Comparison of ENCODE assay signal across 8 cellular contexts in the genomic region with DNA sequence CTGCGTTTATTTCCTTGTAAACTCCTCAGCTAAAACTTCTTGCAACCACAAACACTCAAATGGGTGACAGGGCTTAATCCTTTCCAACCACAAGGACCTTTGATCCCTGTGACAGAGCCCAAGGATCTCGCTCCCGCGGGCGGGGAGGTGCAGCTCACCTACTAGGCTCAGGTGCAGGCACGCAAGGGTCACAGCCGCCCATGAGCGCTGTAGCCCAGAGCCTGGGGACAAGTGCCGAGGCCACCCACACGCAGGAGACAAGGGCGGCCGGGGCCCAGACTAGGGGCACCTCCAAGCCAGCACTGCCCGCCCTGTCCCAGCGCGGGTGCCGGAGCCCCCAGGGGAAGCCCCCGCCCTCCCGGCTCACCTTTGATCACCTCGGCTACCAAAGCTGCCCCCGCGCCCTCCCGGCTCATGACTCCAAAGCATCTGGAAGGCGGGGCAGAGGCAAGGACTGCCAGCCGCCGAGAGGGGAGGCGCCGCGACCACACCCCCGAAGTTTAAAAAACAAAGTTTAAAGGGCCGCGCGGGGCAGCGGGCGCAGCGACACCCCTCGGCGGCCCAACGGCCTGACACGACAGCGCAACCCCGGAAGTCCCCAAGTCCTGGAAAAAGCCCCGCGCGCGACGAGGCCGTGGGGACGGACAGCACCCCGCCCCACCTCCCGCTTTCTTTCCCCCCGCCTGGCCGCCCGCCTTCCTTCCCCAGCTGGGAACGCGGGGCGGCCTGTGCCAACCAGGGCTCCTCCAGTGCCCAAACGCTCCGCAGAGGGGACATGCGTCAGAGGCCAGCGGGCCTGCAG. TPM values are rescaled to one million over a fixed set of nuclear protein-coding genes. Genes with fewer than 3 reads are reported as not detected.
DNase-seq lines count a peak whose midpoint lies in the region; ATAC-seq and TF ChIP-seq lines count a peak whose summit lies in the region.

No MANE protein-coding gene starts in this region.

- H3K9me3 ChIP-seq in CD4-positive, alpha-beta T cell (ENCODE audit: control insufficient read depth, low read length) = no peaks in the 10 kb centered on the region
- H3K9me3 ChIP-seq in upper lobe of left lung = no peaks in the 10 kb centered on the region

- no peaks in the 10 kb centered on the region for H3K27me3 ChIP-seq in CD4-positive, alpha-beta T cell (ENCODE audit: control insufficient read depth, insufficient read depth, low read length)
- no peaks in the 10 kb centered on the region for H3K27me3 ChIP-seq in upper lobe of left lung

- peak; percentile 82 for TF ChIP-seq CTCF in CD4-positive, alpha-beta T cell (IDR thresholded peaks at IDR 0.05)
- TF ChIP-seq CTCF in upper lobe of left lung (IDR thresholded peaks at IDR 0.05) = peak; percentile 49 to 77 (median 68)

- H3K27ac Mint-ChIP-seq in CD4-positive, alpha-beta T cell = peak overlapping the region; percentile 62

- peak; percentile 65 to 80 (median 77) for DNase-seq in CD4-positive, alpha-beta T cell
- DNase-seq in T follicular helper cell (ENCODE audit: low read depth) (peak; percentile 64), left cardiac atrium (peak; percentile 81), posterior vena cava (ENCODE audit: low spot score) (peak; percentile 93), upper lobe of left lung (peak; percentile 83 to 95)

- H3K36me3 Mint-ChIP-seq in CD4-positive, alpha-beta T cell (ENCODE audit: low read depth) = peaks cover 23% of the 10 kb centered on the region

- peak; percentile 83 for ATAC-seq in CD4-positive, alpha-beta T cell (ENCODE audit: poor library complexity)
- peak; percentile 87 for ATAC-seq in GM19328 (IDR thresholded peaks at IDR 0.05; ENCODE audit: unreplicated experiment)
- ATAC-seq in HG03469 (IDR thresholded peaks at IDR 0.05; ENCODE audit: unreplicated experiment) = peak; percentile 36
- peak; percentile 90 to 95 for ATAC-seq in left cardiac atrium
- peak; percentile 94 to 96 for ATAC-seq in upper lobe of left lung (ENCODE audit: low FRiP score in 2 of 2)

- CTCF ChIA-PET in CD4-positive, alpha-beta T cell (lab: Charles Lee) = interaction anchor here (0.7 to 2.5 kb wide), 15 partner anchors 9 to 290 kb away, joined by 3 to 8 read pairs (median 3); a partner anchor contains a TSS

- peaks cover 0 to 7% (median 1%) of the 10 kb centered on the region in 4 donors for H3K36me3 ChIP-seq in upper lobe of left lung

- no peak for TF ChIP-seq EP300 in upper lobe of left lung (IDR thresholded peaks at IDR 0.05)

- peak overlapping the region; percentile 42 to 92 (median 69) for H3K4me3 ChIP-seq in upper lobe of left lung

- TF ChIP-seq POLR2A in upper lobe of left lung (IDR thresholded peaks at IDR 0.05) = peak in 2 of 4 donors; percentile 10 to 64

- peaks cover 31% of the 10 kb centered on the region for H3K4me1 Mint-ChIP-seq in CD4-positive, alpha-beta T cell (ENCODE audit: low read depth)

- 0 to 1% (median 1%) methylated on average over 52 to 60 of the region's 60 CpGs for WGBS in adipose tissue, 3 donors
- WGBS in upper lobe of left lung, 2 donors = 4 to 5% methylated on average over 19 to 36 of the region's 60 CpGs

- H3K4me3 Mint-ChIP-seq in CD4-positive, alpha-beta T cell = peak overlapping the region; percentile 85

- H3K27ac ChIP-seq in CD4-positive, alpha-beta T cell (ENCODE audit: low read depth, low read length) = peak overlapping the region; percentile 73
- H3K27ac ChIP-seq in adipose tissue (ENCODE audit: low read depth, low read length) (peak overlapping the region; percentile 29), upper lobe of left lung (peak overlapping the region; percentile 85 to 94 (median 90))

- H3K9me3 Mint-ChIP-seq in CD4-positive, alpha-beta T cell = no peaks in the 10 kb centered on the region

- POLR2A ChIA-PET in CD4-positive, alpha-beta T cell (lab: Charles Lee) = interaction anchor here (0.6 to 3.0 kb wide), 14 partner anchors 10 to 1689 kb away, joined by 3 to 41 read pairs (median 4); a partner anchor contains a TSS

- no peaks in the 10 kb centered on the region for H3K27me3 Mint-ChIP-seq in CD4-positive, alpha-beta T cell

- peaks cover 6 to 18% (median 10%) of the 10 kb centered on the region in 4 donors for H3K4me1 ChIP-seq in upper lobe of left lung

- intact Hi-C loops in CD4-positive, alpha-beta T cell (cut with DNase I, micrococcal nuclease) = loop anchor here (2.0 to 5.0 kb wide), 5 partner anchors 86 to 239 kb away; a partner anchor contains a TSS
- intact Hi-C loops in left cardiac atrium (cut with DNase I) (loop anchor here in 1 of 2 donors (5.0 to 10.0 kb wide), 3 partner anchors 36 to 88 kb away; a partner anchor contains a TSS), posterior vena cava (cut with DNase I) (loop anchor here in 1 of 2 donors (10.0 kb wide), 1 partner anchor 62 kb away; no protein-coding TSS in a partner anchor)

RNA-seq across cellular contexts. Expression of a gene that starts 53.0 kb away (rescaled TPM):
- 1 to 10 TPM; 3.5 TPM for total RNA-seq in CD4-positive, alpha-beta T cell
- polyA plus RNA-seq in adipose tissue = 10 to 100 TPM in 2 of 3 donors, 1 to 10 TPM in 1; 7.8 to 15.7 (median 10.5) TPM
- total RNA-seq in left cardiac atrium (10 to 100 TPM; 15.1 to 20.4 TPM), posterior vena cava (10 to 100 TPM; 24.4 to 31.2 TPM), upper lobe of left lung (10 to 100 TPM in 4 of 6 donors, 1 to 10 TPM in 2; 6.0 to 28.5 (median 12.7) TPM)

Comparison
In these comparisons a context has a peak if more than half of its experiments do, and no peak if none do; other contexts are left out.
1. Peak in every context shown above with its lines: DNase-seq, ATAC-seq, H3K4me3 ChIP-seq and H3K27ac ChIP-seq.
2. ATAC-seq: peak in every context shown above with its lines; median percentile 95 in upper lobe of left lung; 92 in left cardiac atrium; 87 in GM19328; 83 in CD4-positive, alpha-beta T cell; 36 in HG03469.
3. H3K27ac ChIP-seq: peak in every context shown above with its lines; median percentile 90 in upper lobe of left lung; 73 in CD4-positive, alpha-beta T cell; 29 in adipose tissue.